In the genomic region with DNA sequence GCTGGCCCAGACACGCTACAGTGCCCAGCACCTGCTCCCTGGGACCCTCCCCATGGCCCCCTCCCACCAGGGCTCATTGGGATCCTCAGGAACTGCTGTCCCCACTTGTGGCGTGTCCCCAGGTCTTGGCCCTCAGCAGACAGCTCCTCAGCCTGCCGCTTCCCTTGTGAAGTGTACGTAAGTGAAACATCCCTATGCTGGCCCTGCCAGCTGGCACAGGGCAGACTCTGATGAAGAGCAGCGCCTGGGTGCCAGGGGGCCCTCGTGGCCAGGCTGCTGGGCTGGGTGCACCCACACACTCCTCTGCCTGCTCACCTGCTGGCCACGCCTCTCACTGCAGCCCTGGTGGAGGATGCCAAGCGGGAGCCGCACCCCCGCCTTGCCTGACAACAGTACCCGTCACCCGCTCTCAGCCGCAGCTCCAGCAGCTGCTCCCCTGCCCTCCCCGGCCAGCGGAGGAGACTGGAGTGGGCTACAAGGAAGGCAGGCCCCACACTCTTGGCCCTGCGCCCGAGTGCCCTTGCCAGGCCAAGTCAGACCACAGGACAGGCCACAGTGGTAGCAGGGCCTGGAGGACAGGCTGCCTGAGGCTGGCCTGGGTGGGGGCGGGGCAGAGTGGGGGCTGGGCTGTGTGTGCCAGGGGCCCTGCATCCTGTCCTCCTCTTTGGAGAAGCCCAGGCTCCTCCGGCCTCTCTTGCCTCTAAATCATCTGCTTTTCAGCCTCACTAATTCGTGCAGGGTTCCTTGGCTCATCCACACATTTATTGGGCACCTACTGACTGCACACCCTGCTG, we compare ENCODE assay signal across 9 cellular contexts. TPM values are rescaled to one million over a fixed set of nuclear protein-coding genes. Genes with fewer than 3 reads are reported as not detected.
DNase-seq lines count a peak whose midpoint lies in the region; ATAC-seq and TF ChIP-seq lines count a peak whose summit lies in the region.
"Had no signal": no experiment of that assay in that cellular context is flagged by ENCODE, and none has a peak within 500 bp of the region (broad histone marks: within the 10 kb centered on the region; RNA-seq: fewer than 3 reads in every experiment).

No MANE protein-coding gene starts in this region.

- H3K4me3 ChIP-seq in BLaER1 (no peak overlapping the region), right lobe of liver (no peak overlapping the region)

- TF ChIP-seq CTCF in right lobe of liver (IDR thresholded peaks at IDR 0.05): no peak

- H3K9ac ChIP-seq in BLaER1: no peak overlapping the region

- 80% methylated on average over 1 of the region's 20 CpGs for WGBS in right lobe of liver (ENCODE audit: insufficient coverage, low coverage, low lambda C conversion rate, missing lambda C conversion rate)

- H3K27ac ChIP-seq in BLaER1: no peak overlapping the region
- H3K27ac ChIP-seq in right lobe of liver: no peak overlapping the region

- intact Hi-C loops in right lobe of liver (cut with DNase I): no loop called here

- H4K20me1 ChIP-seq in BLaER1: peaks cover 34% of the 10 kb centered on the region

- H3K4me1 ChIP-seq in BLaER1 (peaks cover 34% of the 10 kb centered on the region), right lobe of liver (peaks cover 0 to 8% (median 0%) of the 10 kb centered on the region in 4 donors)

- no peak for TF ChIP-seq POLR2A in right lobe of liver (IDR thresholded peaks at IDR 0.05)

- H3K27me3 ChIP-seq in BLaER1 (peaks cover 12% of the 10 kb centered on the region), right lobe of liver (no peaks in the 10 kb centered on the region)

- H3K36me3 ChIP-seq in BLaER1 (no peaks in the 10 kb centered on the region), right lobe of liver (no peaks in the 10 kb centered on the region)

- in situ Hi-C loops in KBM-7 (cut with MboI; ENCODE audit: low pct_unique_long_range_greater_than_20kb, low sequenced_read_pairs): no loop called here

- H3K4me2 ChIP-seq in BLaER1: peak overlapping the region; percentile 47

- DNase-seq in M059J (ENCODE audit: low read depth) (peak; percentile 32), amniotic epithelial cell (ENCODE audit: low read depth) (peak; percentile 11), right lobe of liver (peak in 2 of 3 donors; percentile 27 to 62), KBM-7 (no peak)
- DNase-seq: activated CD8-positive, alpha-beta memory T cell treated with anti-CD3 and anti-CD28 coated beads for 24 hours had no signal

- H3K9me3 ChIP-seq in BLaER1 (no peaks in the 10 kb centered on the region), right lobe of liver (no peaks in the 10 kb centered on the region)

- ATAC-seq in right lobe of liver: peak in 2 of 4 donors; percentile 2 to 9
- ATAC-seq in HG02571 (IDR thresholded peaks at IDR 0.05; ENCODE audit: unreplicated experiment): no peak
- no peak for ATAC-seq in GM21447 (IDR thresholded peaks at IDR 0.05; ENCODE audit: unreplicated experiment)
- ATAC-seq in GM19397 (IDR thresholded peaks at IDR 0.05; ENCODE audit: unreplicated experiment): no peak

RNA-seq across cellular contexts. Expression of gene IGF2, which starts 39.5 kb away (rescaled TPM):
- 0.02 and 0.07 TPM in 2 replicates for total RNA-seq in M059J (2014; rRNA removed; shearing (Covaris generic))
- 100 to 1,000 TPM in 5 of 6 experiments, 10 to 100 TPM in 1; 86.6 to 289 (median 177) TPM for total RNA-seq in right lobe of liver

Comparison
In these comparisons a context has a peak if more than half of its experiments do, and no peak if none do; other contexts are left out.
1. RNA of gene IGF2, which starts 39.5 kb away (total RNA-seq): 86.6 to 289 TPM in right lobe of liver; 0.02 to 0.07 TPM in M059J; every median in the first group is over 10 times any median in the second.